ENCODE assay signal across 8 cellular contexts in genomic region chr6:33080127-33081089, GRCh38.
DNase-seq lines count a peak whose midpoint lies in the region; ATAC-seq and TF ChIP-seq lines count a peak whose summit lies in the region.

No MANE protein-coding gene starts in this region.

- peak; percentile 48 for DNase-seq in GM20000 (ENCODE audit: low spot score)
- peak; percentile 66 for DNase-seq in amniotic epithelial cell (ENCODE audit: low read depth)
- peak; percentile 32 for DNase-seq in hepatic stellate cell (ENCODE audit: low spot score)
- peak in 7 of 10 donors; percentile 26 to 89 (median 43) for DNase-seq in posterior cingulate gyrus
- no peak for DNase-seq in NCI-H187 treated with DMSO at 0.1 percent for 48 hours (lab: John Stamatoyannopoulos, UW)
- no peak for DNase-seq in DMS53 treated with DMSO at 0.1 percent for 48 hours (lab: John Stamatoyannopoulos, UW; ENCODE audit: unreplicated experiment)
- DNase-seq in MV-4-11 (lab: John Stamatoyannopoulos, UW) = no peak

- intact Hi-C loops in posterior cingulate gyrus (cut with DNase I) = loop anchor here (10.0 kb wide), 1 partner anchor 66 kb away; no protein-coding TSS in a partner anchor

- TF ChIP-seq CTCF in GM20000 (IDR thresholded peaks at IDR 0.05; ENCODE audit: extremely low read depth, missing control alignments) = no peak

- ATAC-seq in HG02938 (IDR thresholded peaks at IDR 0.05; ENCODE audit: unreplicated experiment) = no peak

Comparison
In these comparisons a context has a peak if more than half of its experiments do, and no peak if none do; other contexts are left out.
1. DNase-seq: peak in GM20000 (single experiment), amniotic epithelial cell (single experiment), hepatic stellate cell (single experiment) and posterior cingulate gyrus (7 of 10); none in NCI-H187 treated with DMSO at 0.1 percent for 48 hours (single experiment), DMS53 treated with DMSO at 0.1 percent for 48 hours (single experiment) and MV-4-11 (single experiment).